16 cellular contexts compared by ENCODE assay signal in the genomic region with DNA sequence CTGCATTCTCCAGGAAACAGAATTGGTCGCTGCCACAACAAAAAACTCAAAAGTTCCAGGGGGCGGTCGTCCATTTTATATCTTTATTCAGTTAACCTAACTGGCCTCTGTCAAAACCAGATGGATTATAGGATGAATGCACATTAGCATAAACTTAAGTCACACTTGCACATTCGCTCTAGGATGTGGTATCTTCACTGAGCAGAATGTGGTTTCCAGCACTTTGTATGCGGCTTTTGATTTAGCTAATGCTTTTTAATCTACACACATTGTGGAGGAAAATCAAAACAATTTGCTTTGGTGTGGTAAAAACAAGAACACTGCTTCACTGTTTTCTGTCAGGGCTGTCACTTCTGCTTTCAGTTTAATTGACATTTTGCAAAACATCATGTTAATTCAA. TPM values are rescaled to one million over a fixed set of nuclear protein-coding genes. Genes with fewer than 3 reads are reported as not detected.
DNase-seq lines count a peak whose midpoint lies in the region; ATAC-seq, FAIRE-seq and TF ChIP-seq lines count a peak whose summit lies in the region.
"Had no signal": no experiment of that assay in that cellular context is flagged by ENCODE, and none has a peak within 500 bp of the region (broad histone marks: within the 10 kb centered on the region; RNA-seq: fewer than 3 reads in every experiment).

No MANE protein-coding gene starts in this region.

- H3K9me3 ChIP-seq in T-helper 17 cell (ENCODE audit: control insufficient read depth, low read length, poor library complexity, severe bottlenecking) (no peaks in the 10 kb centered on the region), GM12878 (replicated peaks; ENCODE audit: control insufficient read depth, insufficient read depth, low read length) (no peaks in the 10 kb centered on the region), right atrium auricular region (no peaks in the 10 kb centered on the region), heart left ventricle (no peaks in the 10 kb centered on the region)

- H3K36me3 ChIP-seq in GM12878 (ENCODE audit: control insufficient read depth in 2 of 2, insufficient read depth in 2 of 2, low read length in 1 of 2), result no peaks in the 10 kb centered on the region
- H3K36me3 ChIP-seq in right atrium auricular region, result no peaks in the 10 kb centered on the region
- H3K36me3 ChIP-seq in heart left ventricle, result no peaks in the 10 kb centered on the region
- H3K36me3 ChIP-seq: neural progenitor cell had no signal

- no peak overlapping the region for H3K27ac Mint-ChIP-seq in T-helper 17 cell
- H3K27ac Mint-ChIP-seq: neural progenitor cell; stimulated activated memory B cell treated with anti-CD40 and anti-IgM and Interleukin-4, amounts not matched to agents 10 μg/mL and 1 μg/mL and 100 μg/mL, for 72 hours had no signal

- H3K9ac ChIP-seq in GM12878 (ENCODE audit: control insufficient read depth, insufficient read depth, low read length), result no peak overlapping the region
- H3K9ac ChIP-seq: neural progenitor cell had no signal

- peak; percentile 1 to 3 for DNase-seq in stimulated activated CD8-positive, alpha-beta memory T cell treated with anti-CD3 and anti-CD28 coated beads, Interleukin-15, amount 100 ng/mL, for 48 hours (ENCODE audit: low read depth in 2 of 2)
- no peak for DNase-seq in stimulated activated CD8-positive, alpha-beta memory T cell treated with anti-CD3 and anti-CD28 coated beads, Interleukin-4, amount 100 ng/mL, for 48 hours
- no peak for DNase-seq in T-helper 17 cell
- peak; percentile 21 for DNase-seq in GM12878 (ENCODE audit: low read depth, low spot score)
- no peak for DNase-seq in right atrium auricular region (ENCODE audit: low spot score)
- no peak for DNase-seq in NCI-H2196 treated with DMSO at 0.1 percent for 48 hours (lab: John Stamatoyannopoulos, UW; ENCODE audit: unreplicated experiment)
- no peak for DNase-seq in heart left ventricle
- DNase-seq in caudate nucleus (lab: John Stamatoyannopoulos, UW), result no peak
- DNase-seq: AML-193, amygdala, NCI-H1694, NCI-H524 had no signal

- H3K4me1 ChIP-seq in GM12878 (ENCODE audit: control insufficient read depth, insufficient read depth, low read length), result no peaks in the 10 kb centered on the region
- H3K4me1 ChIP-seq in right atrium auricular region, result no peaks in the 10 kb centered on the region
- H3K4me1 ChIP-seq in heart left ventricle, result peaks cover 0 to 7% (median 0%) of the 10 kb centered on the region in 12 donors
- H3K4me1 ChIP-seq: neural progenitor cell had no signal

- H3K4me3 ChIP-seq in GM12878 (no peak overlapping the region), right atrium auricular region (no peak overlapping the region), heart left ventricle (no peak overlapping the region)
- H3K4me3 ChIP-seq: neural progenitor cell had no signal

- WGBS in GM12878 (ENCODE audit: insufficient coverage, insufficient replicate concordance, low lambda C conversion rate, missing lambda C conversion rate), result 69% methylated on average over 5 of the region's 5 CpGs
- 89 to 94% (median 91%) methylated on average over 5 of the region's 5 CpGs for WGBS in heart left ventricle, 4 donors

- no peaks in the 10 kb centered on the region; the same call in 1 of the 2 replicates for H4K20me1 ChIP-seq in GM12878 (ENCODE audit: control insufficient read depth, insufficient read depth)

- SMC1A ChIA-PET in GM12878 (lab: Charles Lee; ENCODE audit: uncharacterized antibody, unreplicated experiment), result no interaction called here

- ATAC-seq in T-helper 17 cell (peak; percentile 97), GM12878 (peak; percentile 82), heart left ventricle (no peak)
- ATAC-seq: stimulated activated memory B cell treated with anti-CD40 and anti-IgM and Interleukin-4, amounts not matched to agents 10 μg/mL and 1 μg/mL and 100 μg/mL, for 72 hours had no signal

- H3K27me3 Mint-ChIP-seq in T-helper 17 cell, result no peaks in the 10 kb centered on the region
- H3K27me3 Mint-ChIP-seq: stimulated activated memory B cell treated with anti-CD40 and anti-IgM and Interleukin-4, amounts not matched to agents 10 μg/mL and 1 μg/mL and 100 μg/mL, for 72 hours had no signal

- CTCF ChIA-PET in GM12878 (lab: Yijun Ruan, JAX), result interaction anchor here (1.1 kb wide), 1 partner anchor 13 kb away, joined by 3 read pairs; no protein-coding TSS in a partner anchor

- intact Hi-C loops in GM12878 (cut with micrococcal nuclease; ENCODE audit: unreplicated experiment), result no loop called here
- intact Hi-C loops in heart left ventricle (cut with DNase I), result no loop called here

- no TSS peak for BruUV-seq in GM12878 (replicated peaks; lab: Mats Ljungman, UMichigan)

- no peak for TF ChIP-seq POLR2A in GM12878 (IDR thresholded peaks at IDR 0.05; ENCODE audit: low read depth, low read length)
- no peak for TF ChIP-seq POLR2A in heart left ventricle (IDR thresholded peaks at IDR 0.05)

- H3K27me3 ChIP-seq in GM12878 (replicated peaks in 1 of 2; ENCODE audit: control insufficient read depth in 2 of 2, insufficient read depth in 2 of 2, low read length in 1 of 2), result no peaks in the 10 kb centered on the region
- no peaks in the 10 kb centered on the region for H3K27me3 ChIP-seq in right atrium auricular region
- no peaks in the 10 kb centered on the region for H3K27me3 ChIP-seq in heart left ventricle
- H3K27me3 ChIP-seq: neural progenitor cell had no signal

- TF ChIP-seq CTCF in GM12878 (IDR thresholded peaks at IDR 0.05 in 2 of 3, conservative IDR thresholded peaks at IDR 0.05 in 1 of 3; ENCODE audit: control insufficient read depth in 2 of 3, extremely low read depth in 1 of 3, insufficient read depth in 1 of 3, low read depth in 3 of 3, low read length in 3 of 3), result no peak
- TF ChIP-seq CTCF in right atrium auricular region (IDR thresholded peaks at IDR 0.05), result no peak
- no peak for TF ChIP-seq CTCF in heart left ventricle (IDR thresholded peaks at IDR 0.05)

- H2AFZ ChIP-seq in GM12878 (ENCODE audit: control insufficient read depth, low read depth, low read length), result no peak overlapping the region
- H2AFZ ChIP-seq: neural progenitor cell had no signal

- H3K79me2 ChIP-seq in GM12878 (ENCODE audit: control insufficient read depth, insufficient read depth, low read length), result no peaks in the 10 kb centered on the region

- H3K36me3 Mint-ChIP-seq in T-helper 17 cell (ENCODE audit: low read depth), result peaks cover 5% of the 10 kb centered on the region

- no peak for FAIRE-seq in GM12878 (lab: Jason Lieb, UNC)

- H3K4me2 ChIP-seq in GM12878 (ENCODE audit: control insufficient read depth, insufficient read depth), result no peak overlapping the region
- H3K4me2 ChIP-seq: neural progenitor cell had no signal

- H3K27ac ChIP-seq in GM12878 (ENCODE audit: control insufficient read depth, insufficient read depth), result no peak overlapping the region
- no peak overlapping the region for H3K27ac ChIP-seq in right atrium auricular region
- no peak overlapping the region for H3K27ac ChIP-seq in heart left ventricle
- no peak overlapping the region for H3K27ac ChIP-seq in caudate nucleus (ENCODE audit: low read depth, low read length)
- H3K27ac ChIP-seq: neural progenitor cell had no signal

- peak; percentile 14 to 53; a peak in 1 of 4 replicates for TF ChIP-seq EP300 in GM12878 (IDR thresholded peaks at IDR 0.05; ENCODE audit: borderline replicate concordance in 1 of 2, control insufficient read depth in 1 of 2, low read depth in 2 of 2, low read length in 2 of 2)

- TF ChIP-seq RAD21 in GM12878 (IDR thresholded peaks at IDR 0.05; ENCODE audit: insufficient read depth, low read depth, low read length), result no peak

- H3K4me3 Mint-ChIP-seq in T-helper 17 cell, result peak overlapping the region; percentile 21
- H3K4me3 Mint-ChIP-seq: neural progenitor cell; stimulated activated memory B cell treated with anti-CD40 and anti-IgM and Interleukin-4, amounts not matched to agents 10 μg/mL and 1 μg/mL and 100 μg/mL, for 72 hours had no signal

- POLR2A ChIA-PET in GM12878 (lab: Charles Lee), result interaction anchor here (0.7 kb wide), 1 partner anchor 151 kb away, joined by 4 read pairs; no protein-coding TSS in a partner anchor

- H3K4me1 Mint-ChIP-seq in T-helper 17 cell, result peaks cover 35% of the 10 kb centered on the region
- H3K4me1 Mint-ChIP-seq: neural progenitor cell had no signal

- in situ Hi-C loops in GM12878 (cut with MboI), result no loop called here

- RAD21 ChIA-PET in GM12878 (lab: Charles Lee; ENCODE audit: unreplicated experiment), result no interaction called here

RNA-seq across cellular contexts. Expression of a gene that starts 4.5 kb away (rescaled TPM):
- total RNA-seq in T-helper 17 cell, result under 1 TPM; 0.47 to 0.91 TPM
- 87.4 and 92.9 TPM in 2 replicates for total RNA-seq in GM12878 (2013; cell fraction: nucleolus; rRNA removed)
- total RNA-seq in GM12878 (2014; rRNA removed), result 3.2 and 3.4 TPM in 2 replicates
- total RNA-seq in GM12878 (2014; rRNA removed; fragmentation: Illumina TruSeq; extraction: Trizol), result 2.8 and 3.1 TPM in 2 replicates
- total RNA-seq in GM12878 (2021), result 0.74 and 1.6 TPM in 2 replicates
- polyA plus RNA-seq in GM12878 (2011; ENCODE audit: low read depth), result not detected
- 0.69 and 0.78 TPM in 2 replicates for polyA plus RNA-seq in GM12878 (2011; rRNA removed)
- not detected in 2 replicates for polyA plus RNA-seq in GM12878 (2011; cell fraction: cytosol; rRNA removed)
- polyA plus RNA-seq in GM12878 (2011; cell fraction: nucleus; rRNA removed), result 2.1 and 2.5 TPM in 2 replicates
- polyA plus RNA-seq in GM12878 (2012), result 0.11 TPM in 1 of 2 replicates, not detected in the other
- polyA plus RNA-seq in GM12878 (2014; fragmentation: Illumina TruSeq; extraction: Trizol), result not detected in 2 replicates
- not detected for polyA plus RNA-seq in GM12878 (2014; fragmentation: Nextera tagmentation; extraction: Ambion mirVana)
- 0.13 TPM in 1 of 2 replicates, not detected in the other for polyA plus RNA-seq in GM12878 (2014; rRNA removed)
- polyA plus RNA-seq in GM12878 (2016; fragmentation: Nextera tagmentation; extraction: Ambion mirVana), result under 1 TPM in 1 of 2 experiments, not detected in 1; 0.33 TPM
- 18.9 and 20.8 TPM in 2 replicates for polyA minus RNA-seq in GM12878 (2011; rRNA and poly(A)+ RNA removed)
- polyA minus RNA-seq in GM12878 (2011; cell fraction: cytosol; rRNA and poly(A)+ RNA removed), result not detected in 2 replicates
- polyA minus RNA-seq in GM12878 (2011; cell fraction: nucleus; rRNA and poly(A)+ RNA removed), result 35.7 and 57.3 TPM in 2 replicates
- 1 to 10 TPM in 1 of 2 donors, not detected in 1; 1.2 TPM for total RNA-seq in right atrium auricular region
- under 1 TPM in 8 of 9 donors, not detected in 1; 0.27 to 0.93 (median 0.39) TPM for total RNA-seq in heart left ventricle
- under 1 TPM; 0.10 to 0.27 TPM for polyA plus RNA-seq in heart left ventricle
- total RNA-seq: H4 had no signal
- polyA plus RNA-seq: urinary bladder had no signal

RNA-seq across cellular contexts. Expression of a gene that starts 15.9 kb away (rescaled TPM):
- total RNA-seq in T-helper 17 cell (1 to 10 TPM; 1.1 to 1.7 TPM), GM12878 (2014; rRNA removed) (3.9 and 4.6 TPM in 2 replicates), GM12878 (2014; rRNA removed; fragmentation: Illumina TruSeq; extraction: Trizol) (3.4 and 4.1 TPM in 2 replicates), GM12878 (2021) (1.2 and 1.9 TPM in 2 replicates), right atrium auricular region (under 1 TPM; 0.24 to 0.33 TPM), heart left ventricle (1 to 10 TPM in 2 of 9 donors, under 1 TPM in 6, not detected in 1; 0.36 to 1.1 (median 0.55) TPM)
- 90.4 and 92.2 TPM in 2 replicates for total RNA-seq in GM12878 (2013; cell fraction: nucleolus; rRNA removed)
- 0.33 TPM for polyA plus RNA-seq in GM12878 (2011; ENCODE audit: low read depth)
- polyA plus RNA-seq in GM12878 (2011; rRNA removed) (1.8 and 2.5 TPM in 2 replicates), GM12878 (2014; fragmentation: Illumina TruSeq; extraction: Trizol) (0.78 and 1.4 TPM in 2 replicates), GM12878 (2014; fragmentation: Nextera tagmentation; extraction: Ambion mirVana) (under 1 TPM; 0.07 to 0.19 TPM), GM12878 (2014; rRNA removed) (0.53 and 1.2 TPM in 2 replicates), GM12878 (2016; fragmentation: Nextera tagmentation; extraction: Ambion mirVana) (under 1 TPM; 0.09 to 0.23 TPM), heart left ventricle (under 1 TPM; 0.18 to 0.27 TPM)
- polyA plus RNA-seq in GM12878 (2011; cell fraction: cytosol; rRNA removed), result 0.07 and 0.10 TPM in 2 replicates
- 7.0 and 7.8 TPM in 2 replicates for polyA plus RNA-seq in GM12878 (2011; cell fraction: nucleus; rRNA removed)
- polyA plus RNA-seq in GM12878 (2012), result 0.45 and 0.62 TPM in 2 replicates
- 16.2 and 17.2 TPM in 2 replicates for polyA minus RNA-seq in GM12878 (2011; rRNA and poly(A)+ RNA removed)
- polyA minus RNA-seq in GM12878 (2011; cell fraction: cytosol; rRNA and poly(A)+ RNA removed), result not detected in 2 replicates
- 38.0 and 47.2 TPM in 2 replicates for polyA minus RNA-seq in GM12878 (2011; cell fraction: nucleus; rRNA and poly(A)+ RNA removed)

RNA-seq across cellular contexts. Expression of a gene that starts 40.2 kb away (rescaled TPM):
- total RNA-seq in T-helper 17 cell (1 to 10 TPM; 1.4 to 3.2 TPM), GM12878 (2014; rRNA removed) (5.2 and 8.0 TPM in 2 replicates), GM12878 (2014; rRNA removed; fragmentation: Illumina TruSeq; extraction: Trizol) (6.9 and 8.3 TPM in 2 replicates), GM12878 (2021) (1.4 and 2.7 TPM in 2 replicates), right atrium auricular region (under 1 TPM; 0.35 to 0.89 TPM), heart left ventricle (1 to 10 TPM in 3 of 9 donors, under 1 TPM in 5, not detected in 1; 0.44 to 2.5 (median 0.86) TPM)
- 165 and 171 TPM in 2 replicates for total RNA-seq in GM12878 (2013; cell fraction: nucleolus; rRNA removed)
- not detected for polyA plus RNA-seq in GM12878 (2011; ENCODE audit: low read depth)
- polyA plus RNA-seq in GM12878 (2011; rRNA removed) (1.6 and 1.7 TPM in 2 replicates), GM12878 (2014; fragmentation: Illumina TruSeq; extraction: Trizol) (0.46 and 0.48 TPM in 2 replicates), GM12878 (2014; fragmentation: Nextera tagmentation; extraction: Ambion mirVana) (under 1 TPM; 0.16 to 0.18 TPM), GM12878 (2014; rRNA removed) (0.10 and 0.32 TPM in 2 replicates), GM12878 (2016; fragmentation: Nextera tagmentation; extraction: Ambion mirVana) (under 1 TPM in 1 of 2 experiments, not detected in 1; 0.20 TPM), heart left ventricle (under 1 TPM in 1 of 2 donors, not detected in 1; 0.17 TPM)
- polyA plus RNA-seq in GM12878 (2011; cell fraction: cytosol; rRNA removed), result 0.07 and 0.10 TPM in 2 replicates
- 5.8 and 6.1 TPM in 2 replicates for polyA plus RNA-seq in GM12878 (2011; cell fraction: nucleus; rRNA removed)
- polyA plus RNA-seq in GM12878 (2012), result 0.32 and 0.53 TPM in 2 replicates
- polyA minus RNA-seq in GM12878 (2011; rRNA and poly(A)+ RNA removed), result 42.5 and 44.3 TPM in 2 replicates
- polyA minus RNA-seq in GM12878 (2011; cell fraction: cytosol; rRNA and poly(A)+ RNA removed), result 1.6 TPM in 1 of 2 replicates, not detected in the other
- 85.0 and 128 TPM in 2 replicates for polyA minus RNA-seq in GM12878 (2011; cell fraction: nucleus; rRNA and poly(A)+ RNA removed)

RNA-seq across cellular contexts. Expression of a gene that starts 43.2 kb away (rescaled TPM):
- total RNA-seq in T-helper 17 cell, result 1 to 10 TPM; 2.4 to 2.9 TPM
- total RNA-seq in GM12878 (2013; cell fraction: nucleolus; rRNA removed), result 110 and 116 TPM in 2 replicates
- total RNA-seq in GM12878 (2014; rRNA removed), result 3.0 and 5.6 TPM in 2 replicates
- total RNA-seq in GM12878 (2014; rRNA removed; fragmentation: Illumina TruSeq; extraction: Trizol), result 4.4 and 5.6 TPM in 2 replicates
- total RNA-seq in GM12878 (2021), result 1.5 and 1.8 TPM in 2 replicates
- 0.92 TPM for polyA plus RNA-seq in GM12878 (2011; ENCODE audit: low read depth)
- 3.2 and 5.5 TPM in 2 replicates for polyA plus RNA-seq in GM12878 (2011; rRNA removed)
- 0.34 and 0.40 TPM in 2 replicates for polyA plus RNA-seq in GM12878 (2011; cell fraction: cytosol; rRNA removed)
- polyA plus RNA-seq in GM12878 (2011; cell fraction: nucleus; rRNA removed), result 10.8 and 12.6 TPM in 2 replicates
- polyA plus RNA-seq in GM12878 (2012), result 0.86 and 1.7 TPM in 2 replicates
- polyA plus RNA-seq in GM12878 (2014; fragmentation: Illumina TruSeq; extraction: Trizol), result 2.0 and 2.6 TPM in 2 replicates
- polyA plus RNA-seq in GM12878 (2014; fragmentation: Nextera tagmentation; extraction: Ambion mirVana), result 1 to 10 TPM; 1.6 to 3.1 TPM
- 0.71 and 1.2 TPM in 2 replicates for polyA plus RNA-seq in GM12878 (2014; rRNA removed)
- 1 to 10 TPM; 1.7 to 2.3 TPM for polyA plus RNA-seq in GM12878 (2016; fragmentation: Nextera tagmentation; extraction: Ambion mirVana)
- 7.8 and 11.6 TPM in 2 replicates for polyA minus RNA-seq in GM12878 (2011; rRNA and poly(A)+ RNA removed)
- 0.67 TPM in 1 of 2 replicates, not detected in the other for polyA minus RNA-seq in GM12878 (2011; cell fraction: cytosol; rRNA and poly(A)+ RNA removed)
- 30.5 and 48.6 TPM in 2 replicates for polyA minus RNA-seq in GM12878 (2011; cell fraction: nucleus; rRNA and poly(A)+ RNA removed)
- total RNA-seq in right atrium auricular region, result 1 to 10 TPM in 1 of 2 donors, under 1 TPM in 1; 0.39 to 1.2 TPM
- total RNA-seq in heart left ventricle, result 1 to 10 TPM in 2 of 9 donors, under 1 TPM in 7; 0.35 to 1.2 (median 0.70) TPM
- under 1 TPM; 0.29 to 0.95 TPM for polyA plus RNA-seq in heart left ventricle

RNA-seq across cellular contexts. Expression of a gene that starts 49.0 kb away (rescaled TPM):
- total RNA-seq in T-helper 17 cell (1 to 10 TPM; 2.7 to 3.4 TPM), GM12878 (2014; rRNA removed) (3.4 and 6.2 TPM in 2 replicates), GM12878 (2014; rRNA removed; fragmentation: Illumina TruSeq; extraction: Trizol) (4.9 and 6.9 TPM in 2 replicates), GM12878 (2021) (2.7 and 2.9 TPM in 2 replicates), right atrium auricular region (under 1 TPM in 1 of 2 donors, not detected in 1; 0.59 TPM), heart left ventricle (1 to 10 TPM in 2 of 9 donors, under 1 TPM in 4, not detected in 3; 0.48 to 1.8 (median 0.66) TPM)
- 125 and 128 TPM in 2 replicates for total RNA-seq in GM12878 (2013; cell fraction: nucleolus; rRNA removed)
- polyA plus RNA-seq in GM12878 (2011; ENCODE audit: low read depth), result not detected
- polyA plus RNA-seq in GM12878 (2011; rRNA removed) (1.2 and 2.7 TPM in 2 replicates), GM12878 (2014; fragmentation: Illumina TruSeq; extraction: Trizol) (0.84 TPM in 1 of 2 replicates, not detected in the other), GM12878 (2014; fragmentation: Nextera tagmentation; extraction: Ambion mirVana) (under 1 TPM; 0.09 to 0.71 TPM), GM12878 (2014; rRNA removed) (0.40 and 0.46 TPM in 2 replicates), GM12878 (2016; fragmentation: Nextera tagmentation; extraction: Ambion mirVana) (under 1 TPM; 0.33 to 0.68 TPM), heart left ventricle (under 1 TPM in 1 of 2 donors, not detected in 1; 0.50 TPM)
- 0.25 and 0.30 TPM in 2 replicates for polyA plus RNA-seq in GM12878 (2011; cell fraction: cytosol; rRNA removed)
- polyA plus RNA-seq in GM12878 (2011; cell fraction: nucleus; rRNA removed), result 3.6 and 4.1 TPM in 2 replicates
- polyA plus RNA-seq in GM12878 (2012), result 0.26 and 0.67 TPM in 2 replicates
- polyA minus RNA-seq in GM12878 (2011; rRNA and poly(A)+ RNA removed), result 18.7 and 25.5 TPM in 2 replicates
- polyA minus RNA-seq in GM12878 (2011; cell fraction: cytosol; rRNA and poly(A)+ RNA removed), result not detected in 2 replicates
- polyA minus RNA-seq in GM12878 (2011; cell fraction: nucleus; rRNA and poly(A)+ RNA removed), result 52.7 and 80.4 TPM in 2 replicates
- total RNA-seq: H4 had no signal

Comparison
In these comparisons a context has a peak if more than half of its experiments do, and no peak if none do; other contexts are left out.
1. DNase-seq: peak in stimulated activated CD8-positive, alpha-beta memory T cell treated with anti-CD3 and anti-CD28 coated beads, Interleukin-15, amount 100 ng/mL, for 48 hours (2 of 2) and GM12878 (single experiment); none in stimulated activated CD8-positive, alpha-beta memory T cell treated with anti-CD3 and anti-CD28 coated beads, Interleukin-4, amount 100 ng/mL, for 48 hours (single experiment), T-helper 17 cell (0 of 3), right atrium auricular region (single experiment), NCI-H2196 treated with DMSO at 0.1 percent for 48 hours (single experiment), heart left ventricle (0 of 5) and caudate nucleus (0 of 61).
2. ATAC-seq: peak in T-helper 17 cell (single experiment) and GM12878 (single experiment); none in heart left ventricle (0 of 4).